Comparison of ENCODE assay signal across 9 cellular contexts in genomic region chr1:228089520-228090380, GRCh38. TPM values are rescaled to one million over a fixed set of nuclear protein-coding genes. Genes with fewer than 3 reads are reported as not detected.
DNase-seq lines count a peak whose midpoint lies in the region; ATAC-seq and TF ChIP-seq lines count a peak whose summit lies in the region.
"Had no signal": no experiment of that assay in that cellular context is flagged by ENCODE, and none has a peak within 500 bp of the region (broad histone marks: within the 10 kb centered on the region; RNA-seq: fewer than 3 reads in every experiment).

No MANE protein-coding gene starts in this region.

- peak overlapping the region; percentile 44 for H3K4me2 ChIP-seq in smooth muscle cell

- peaks cover 100% of the 10 kb centered on the region for H4K20me1 ChIP-seq in smooth muscle cell (ENCODE audit: low read depth)

- H3F3A ChIP-seq in smooth muscle cell (ENCODE audit: low read depth): peaks cover 20% of the 10 kb centered on the region

- no peak overlapping the region for H3K9ac ChIP-seq in smooth muscle cell (ENCODE audit: low read depth)

- H3K4me1 ChIP-seq in smooth muscle cell (ENCODE audit: low read depth): peaks cover 34% of the 10 kb centered on the region

- no peak overlapping the region for H2AFZ ChIP-seq in smooth muscle cell (ENCODE audit: low read depth)

- TF ChIP-seq CTCF in smooth muscle cell (IDR thresholded peaks at IDR 0.05; ENCODE audit: borderline replicate concordance, insufficient read depth, poor library complexity, severe bottlenecking): no peak

- ATAC-seq in HG02798 (IDR thresholded peaks at IDR 0.05; ENCODE audit: poor library complexity, unreplicated experiment): peak; percentile 37
- ATAC-seq in esophagus mucosa: peak; percentile 25
- ATAC-seq in HG03565 (IDR thresholded peaks at IDR 0.05; ENCODE audit: unreplicated experiment): no peak

- no peaks in the 10 kb centered on the region for H3K36me3 ChIP-seq in smooth muscle cell (ENCODE audit: low read depth)

- H3K4me3 ChIP-seq in smooth muscle cell: no peak overlapping the region

- 93% methylated on average over 12 of the region's 12 CpGs for WGBS in smooth muscle cell (ENCODE audit: low lambda C conversion rate)

- H3K27ac ChIP-seq in smooth muscle cell (ENCODE audit: low read depth): peak overlapping the region; percentile 96

- DNase-seq in SIG-M5 treated with dmso at 0.1 percent for 504 hours (lab: John Stamatoyannopoulos, UW; ENCODE audit: unreplicated experiment) (peak; percentile 95), smooth muscle cell (lab: John Stamatoyannopoulos, UW; ENCODE audit: unreplicated experiment) (no peak), germinal center (ENCODE audit: low spot score) (no peak), NCI-H1436 (lab: John Stamatoyannopoulos, UW) (no peak), SHP77 treated with DMSO at 0.1 percent for 48 hours (lab: John Stamatoyannopoulos, UW) (no peak)
- DNase-seq: stimulated activated CD4-positive, alpha-beta T cell treated with anti-CD3 and anti-CD28 coated beads, Interleukin-15, amount 100 ng/mL, for 24 hours had no signal

- H3K79me2 ChIP-seq in smooth muscle cell (ENCODE audit: low read depth): peaks cover 100% of the 10 kb centered on the region

- no peaks in the 10 kb centered on the region for H3K9me3 ChIP-seq in smooth muscle cell (replicated peaks; ENCODE audit: low read depth)

- no peaks in the 10 kb centered on the region for H3K27me3 ChIP-seq in smooth muscle cell (ENCODE audit: low read depth)

RNA-seq across cellular contexts. Expression of gene ARF1, which starts 7.2 kb away (rescaled TPM):
- total RNA-seq in esophagus mucosa (273 TPM), smooth muscle cell (209 and 237 TPM in 2 replicates)
- polyA plus RNA-seq in smooth muscle cell: 615 and 698 TPM in 2 replicates

RNA-seq across cellular contexts. Expression of gene C1orf35, which starts 13.4 kb away (rescaled TPM):
- total RNA-seq in esophagus mucosa (13.9 TPM), smooth muscle cell (5.2 and 7.6 TPM in 2 replicates)
- 18.7 and 31.1 TPM in 2 replicates for polyA plus RNA-seq in smooth muscle cell

RNA-seq across cellular contexts. Expression of gene MRPL55, which starts 19.3 kb away (rescaled TPM):
- total RNA-seq in esophagus mucosa (29.0 TPM), smooth muscle cell (72.8 and 83.4 TPM in 2 replicates)
- polyA plus RNA-seq in smooth muscle cell: 169 and 178 TPM in 2 replicates

RNA-seq across cellular contexts. Expression of gene GUK1, which starts 50.3 kb away (rescaled TPM):
- total RNA-seq in esophagus mucosa (241 TPM), smooth muscle cell (165 and 205 TPM in 2 replicates)
- polyA plus RNA-seq in smooth muscle cell: 460 and 465 TPM in 2 replicates

RNA-seq across cellular contexts. Expression of gene GJC2, which starts 60.0 kb away (rescaled TPM):
- total RNA-seq in esophagus mucosa: 0.44 TPM
- 0.13 TPM in 1 of 2 replicates, not detected in the other for total RNA-seq in smooth muscle cell
- 0.29 and 0.63 TPM in 2 replicates for polyA plus RNA-seq in smooth muscle cell
